8 cellular contexts compared by ENCODE assay signal in genomic region chr3:129650256-129650872, GRCh38. TPM values are rescaled to one million over a fixed set of nuclear protein-coding genes. Genes with fewer than 3 reads are reported as not detected.
DNase-seq lines count a peak whose midpoint lies in the region; ATAC-seq and TF ChIP-seq lines count a peak whose summit lies in the region.

No MANE protein-coding gene starts in this region.

- POLR2A ChIA-PET in WTC11 (lab: Charles Lee), result interaction anchor here (0.6 to 0.7 kb wide), 2 partner anchors 12 to 312 kb away, joined by 3 to 6 read pairs; no protein-coding TSS in a partner anchor

- peak overlapping the region; percentile 54; the same call in 1 of the 2 replicates for H3K27ac Mint-ChIP-seq in WTC11

- no peaks in the 10 kb centered on the region for H3K9me3 Mint-ChIP-seq in WTC11

- H3K4me3 ChIP-seq in coronary artery, result no peak overlapping the region
- no peak overlapping the region for H3K4me3 ChIP-seq in lower leg skin (ENCODE audit: low read depth, poor library complexity, severe bottlenecking)

- TF ChIP-seq CTCF in WTC11 (IDR thresholded peaks at IDR 0.05), result no peak; the same call in none of the 2 replicates
- peak; percentile 49 for TF ChIP-seq CTCF in coronary artery (IDR thresholded peaks at IDR 0.05)
- TF ChIP-seq CTCF in lower leg skin (IDR thresholded peaks at IDR 0.05), result no peak

- no peaks in the 10 kb centered on the region for H3K36me3 Mint-ChIP-seq in WTC11

- CTCF ChIA-PET in WTC11 (lab: Charles Lee), result interaction anchor here (0.9 to 3.1 kb wide), 2 partner anchors 22 to 77 kb away, joined by 3 to 10 read pairs; no protein-coding TSS in a partner anchor

- H3K4me1 Mint-ChIP-seq in WTC11, result peaks cover 48% of the 10 kb centered on the region

- WGBS in lower leg skin, 2 donors, result 26% methylated on average over 7 of the region's 7 CpGs

- TF ChIP-seq POLR2A in lower leg skin (IDR thresholded peaks at IDR 0.05), result no peak

- no peaks in the 10 kb centered on the region for H3K27me3 Mint-ChIP-seq in WTC11 (ENCODE audit: low read depth)

- DNase-seq in NCI-H2081 (lab: John Stamatoyannopoulos, UW) (peak; percentile 62 to 64), NCI-H2081 treated with DMSO at 0.1 percent for 48 hours (lab: John Stamatoyannopoulos, UW) (no peak), NCI-H146 (lab: John Stamatoyannopoulos, UW) (peak; percentile 21), WTC11 (ENCODE audit: low spot score) (peak; percentile 81), coronary artery (ENCODE audit: low spot score) (peak; percentile 84), lower leg skin (ENCODE audit: low spot score in 2 of 2) (peak; percentile 85 to 93)
- DNase-seq in stimulated activated CD8-positive, alpha-beta memory T cell treated with anti-CD3 and anti-CD28 coated beads, Interleukin-2, amount 100 ng/mL, for 48 hours (ENCODE audit: low read depth in 2 of 2), result peak; percentile 20 to 32

- H3K4me3 Mint-ChIP-seq in WTC11, result no peak overlapping the region

- ATAC-seq in WTC11 (peak; percentile 74), HG03135 (IDR thresholded peaks at IDR 0.05; ENCODE audit: unreplicated experiment) (no peak)

- no peak overlapping the region for H3K27ac ChIP-seq in coronary artery

- intact Hi-C loops in lower leg skin (cut with DNase I; ENCODE audit: low total_unique reads), result loop anchor here (5.0 kb wide), 1 partner anchor 177 kb away; no protein-coding TSS in a partner anchor

TF ChIP-seq in WTC11, 78 proteins besides CTCF, POLR2A, EP300 and RAD21:
- TF ChIP-seq ZBTB21 (CRISPR knock-in tag; IDR thresholded peaks at IDR 0.05; ENCODE audit: borderline replicate concordance), result no peak
- no peak for TF ChIP-seq ETV6 (CRISPR knock-in tag; IDR thresholded peaks at IDR 0.05)
- TF ChIP-seq ZNF121 (CRISPR knock-in tag; IDR thresholded peaks at IDR 0.05), result no peak
- no peak for TF ChIP-seq ZNF263 (CRISPR knock-in tag; IDR thresholded peaks at IDR 0.05; ENCODE audit: low read depth)
- no peak for TF ChIP-seq TP53 (CRISPR knock-in tag; IDR thresholded peaks at IDR 0.05)
- TF ChIP-seq NFATC4 (CRISPR knock-in tag; IDR thresholded peaks at IDR 0.05), result no peak
- no peak for TF ChIP-seq SMAD3 (CRISPR knock-in tag; IDR thresholded peaks at IDR 0.05; ENCODE audit: borderline replicate concordance)
- TF ChIP-seq ZNF532 (CRISPR knock-in tag; IDR thresholded peaks at IDR 0.05; ENCODE audit: borderline replicate concordance), result no peak
- no peak for TF ChIP-seq OVOL2 (CRISPR knock-in tag; IDR thresholded peaks at IDR 0.05; ENCODE audit: borderline replicate concordance)
- no peak for TF ChIP-seq ESRRA (CRISPR knock-in tag; IDR thresholded peaks at IDR 0.05; ENCODE audit: borderline replicate concordance)
- no peak for TF ChIP-seq USF1 (CRISPR knock-in tag; IDR thresholded peaks at IDR 0.05)
- no peak for TF ChIP-seq NFE2L1 (CRISPR knock-in tag; IDR thresholded peaks at IDR 0.05)
- TF ChIP-seq E2F4 (CRISPR knock-in tag; IDR thresholded peaks at IDR 0.05; ENCODE audit: borderline replicate concordance, low read depth), result no peak

RNA-seq across cellular contexts. Expression of gene PLXND1, which starts 43.9 kb away (rescaled TPM):
- 56.7 to 63.9 TPM (median 57.4 TPM) in 3 replicates for total RNA-seq in WTC11 (2021)
- 10 to 100 TPM; 24.0 to 42.6 (median 30.3) TPM for total RNA-seq in lower leg skin
